10 cellular contexts compared by ENCODE assay signal in the genomic region with DNA sequence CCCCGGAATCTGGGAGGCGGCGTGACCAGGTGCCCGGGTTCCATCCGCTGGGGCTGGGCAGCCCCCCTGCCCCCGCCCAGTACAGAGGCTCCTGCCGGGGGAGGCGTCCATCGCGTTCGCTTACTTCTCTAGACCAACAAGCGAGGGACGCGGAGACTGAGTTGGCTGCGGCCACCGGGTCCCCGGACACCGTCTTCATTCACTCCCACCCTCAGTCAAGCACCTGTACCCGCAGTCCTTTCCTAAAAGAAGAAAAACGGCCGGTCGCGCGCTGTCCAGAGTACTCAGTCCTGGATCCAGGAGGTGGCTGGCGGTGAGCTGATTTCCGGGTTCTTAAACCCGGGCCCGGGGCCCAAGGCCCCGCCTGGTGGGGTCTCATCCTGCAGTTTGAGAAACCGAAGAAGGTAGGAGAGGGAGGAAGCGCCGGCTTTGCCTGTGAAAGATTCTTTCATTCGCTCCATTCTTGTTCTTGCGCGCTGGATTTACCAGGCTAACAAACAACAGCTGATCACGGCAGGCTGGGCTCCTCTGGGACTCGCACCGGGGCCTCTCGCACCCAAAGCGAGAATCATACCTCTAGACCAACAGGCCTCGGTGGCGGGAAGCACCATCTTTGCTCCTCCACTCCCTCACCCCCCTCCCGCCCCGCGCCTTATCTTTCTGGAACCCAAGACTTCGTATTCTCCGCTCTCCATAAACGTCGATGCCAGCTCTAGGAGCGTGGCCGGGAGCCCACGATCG. TPM values are rescaled to one million over a fixed set of nuclear protein-coding genes. Genes with fewer than 3 reads are reported as not detected.
DNase-seq lines count a peak whose midpoint lies in the region; ATAC-seq, FAIRE-seq and TF ChIP-seq lines count a peak whose summit lies in the region.
"Had no signal": no experiment of that assay in that cellular context is flagged by ENCODE, and none has a peak within 500 bp of the region (broad histone marks: within the 10 kb centered on the region; RNA-seq: fewer than 3 reads in every experiment).

No MANE protein-coding gene starts in this region.

- no peak for DNase-seq in GM12892 (ENCODE audit: insufficient read length)
- DNase-seq in PC-3 = no peak
- peak in 1 of 2 experiments; percentile 77 for DNase-seq in H1 (ENCODE audit: low read depth in 1 of 2, low spot score in 2 of 2)
- DNase-seq in trophoblast cell = no peak
- no peak for DNase-seq in hippocampal formation (lab: John Stamatoyannopoulos, UW)
- DNase-seq in OCI-M2 (lab: John Stamatoyannopoulos, UW; ENCODE audit: unreplicated experiment) = no peak
- DNase-seq in middle frontal gyrus (ENCODE audit: extremely low spot score, low spot score) = no peak
- DNase-seq in NCI-H1105 treated with DMSO at 0.1 percent for 48 hours (lab: John Stamatoyannopoulos, UW) = no peak

- no peak overlapping the region for H3K4ac ChIP-seq in H1 (replicated peaks; ENCODE audit: insufficient read length, low read depth, low read length)
- no peak overlapping the region for H3K4ac ChIP-seq in trophoblast cell (ENCODE audit: low read depth, low read length)

- no peak for TF ChIP-seq RAD21 in H1 (IDR thresholded peaks at IDR 0.05 in 1 of 2, conservative IDR thresholded peaks at IDR 0.05 in 1 of 2; ENCODE audit: low read depth in 2 of 2, low read length in 2 of 2)

- peak overlapping the region; percentile 68 for H3K4me2 ChIP-seq in PC-3 (ENCODE audit: low read length)
- H3K4me2 ChIP-seq in H1 (ENCODE audit: insufficient read depth in 1 of 2, low read depth in 2 of 2, low read length in 2 of 2) = peak overlapping the region; percentile 85 to 98
- H3K4me2 ChIP-seq in trophoblast cell (ENCODE audit: low read length) = peak overlapping the region; percentile 43

- no peak overlapping the region for H2BK120ac ChIP-seq in H1 (replicated peaks; ENCODE audit: low read depth, low read length)
- no peak overlapping the region for H2BK120ac ChIP-seq in trophoblast cell (ENCODE audit: insufficient read depth, low read length, poor library complexity)

- peaks cover 26% of the 10 kb centered on the region; the same call in 1 of the 2 replicates for H3K23me2 ChIP-seq in H1 (ENCODE audit: low read depth, low read length)

- TF ChIP-seq CTCF in PC-3 (conservative IDR thresholded peaks at IDR 0.05; ENCODE audit: low read depth, low read length) (no peak), H1 (IDR thresholded peaks at IDR 0.05; ENCODE audit: control extremely low read depth in 1 of 3, insufficient read depth in 1 of 3, low read depth in 1 of 3, low read length in 3 of 3) (no peak)

- 0 out of 2 replicates have a peak overlapping the region, but pooled peaks have one; percentile 60 for H2BK12ac ChIP-seq in H1 (ENCODE audit: low read depth, low read length)
- H2BK12ac ChIP-seq in trophoblast cell (ENCODE audit: low read length) = no peak overlapping the region

- no peaks in the 10 kb centered on the region for H3K9me2 ChIP-seq in PC-3 (replicated peaks; ENCODE audit: low read length)

- H4K20me1 ChIP-seq in PC-3 (ENCODE audit: low read length) = no peaks in the 10 kb centered on the region
- no peaks in the 10 kb centered on the region for H4K20me1 ChIP-seq in H1 (replicated peaks in 1 of 2; ENCODE audit: control insufficient read depth in 1 of 2, insufficient read depth in 2 of 2, low read length in 2 of 2)

- H3K4me3 ChIP-seq in PC-3 (ENCODE audit: low read length) (0 out of 2 replicates have a peak overlapping the region, but pooled peaks have one; percentile 35), H1 (ENCODE audit: extremely low read depth in 1 of 4, insufficient read depth in 2 of 4, low read depth in 3 of 4, low read length in 4 of 4) (peak overlapping the region; percentile 44 to 65 (median 56)), trophoblast cell (ENCODE audit: low read depth, low read length) (no peak overlapping the region)

- intact Hi-C loops in PC-3 (cut with micrococcal nuclease) = no loop called here

- H3K18ac ChIP-seq in H1 (ENCODE audit: extremely low read depth, low read length) (peak overlapping the region; percentile 87), trophoblast cell (ENCODE audit: low read length) (no peak overlapping the region)

- no peak overlapping the region for H4K5ac ChIP-seq in H1 (ENCODE audit: insufficient read length, low read depth, low read length)

- no peak overlapping the region for H3K23ac ChIP-seq in H1 (ENCODE audit: insufficient read length)
- no peak overlapping the region for H3K23ac ChIP-seq in trophoblast cell (ENCODE audit: low read length)

- WGBS in H1 (ENCODE audit: extremely low coverage in 1 of 2, insufficient coverage in 1 of 2, insufficient read length in 1 of 2, insufficient replicate concordance in 2 of 2, low coverage in 1 of 2, low lambda C conversion rate in 2 of 2, missing lambda C conversion rate in 1 of 2), 2 experiments = 5% methylated on average over 40 of the region's 53 CpGs; no CpG with 5 or more reads in 1 of the 2 experiments
- WGBS in trophoblast cell (ENCODE audit: extremely low coverage, insufficient coverage, insufficient read length) = no CpG with 5 or more reads among the region's 53 CpGs

- H2BK5ac ChIP-seq in H1 (ENCODE audit: low read depth, low read length) (peak overlapping the region; percentile 52; the same call in 1 of the 2 replicates), trophoblast cell (ENCODE audit: low read depth, low read length, poor library complexity) (no peak overlapping the region)

- peak; percentile 76 for FAIRE-seq in GM12892 (lab: Jason Lieb, UNC)
- no peak for FAIRE-seq in H1 (lab: Jason Lieb, UNC)

- H3K79me1 ChIP-seq in H1 (ENCODE audit: low read depth, low read length) = no peaks in the 10 kb centered on the region
- no peaks in the 10 kb centered on the region for H3K79me1 ChIP-seq in trophoblast cell (ENCODE audit: low read length)

- no peaks in the 10 kb centered on the region for H3K36me3 ChIP-seq in PC-3 (ENCODE audit: low read depth, low read length)
- no peaks in the 10 kb centered on the region for H3K36me3 ChIP-seq in H1 (ENCODE audit: control insufficient read depth in 2 of 4, insufficient read depth in 4 of 4, low read length in 3 of 4)
- no peaks in the 10 kb centered on the region for H3K36me3 ChIP-seq in trophoblast cell (ENCODE audit: control insufficient read depth in 1 of 2, insufficient read depth in 2 of 2, low read length in 2 of 2)

- POLR2A ChIA-PET in PC-3 (lab: Charles Lee; ENCODE audit: unreplicated experiment) = no interaction called here
- POLR2A ChIA-PET in H1 (lab: Charles Lee; ENCODE audit: partially characterized antibody) = interaction anchor here (0.7 to 5.1 kb wide), 15 partner anchors 9 to 146 kb away, joined by 3 to 28 read pairs (median 5); a partner anchor contains a TSS

- H4K8ac ChIP-seq in H1 (ENCODE audit: extremely low read depth, insufficient read depth, low read length) = peak overlapping the region; percentile 63; the same call in 1 of the 2 replicates
- H4K8ac ChIP-seq in trophoblast cell (ENCODE audit: low read depth, low read length) = no peak overlapping the region

- peak overlapping the region; percentile 34; the same call in 1 of the 2 replicates for H2AFZ ChIP-seq in PC-3 (ENCODE audit: low read length)
- peak overlapping the region; percentile 86; the same call in 1 of the 2 replicates for H2AFZ ChIP-seq in H1 (ENCODE audit: low read length)
- H2AFZ ChIP-seq in trophoblast cell (ENCODE audit: insufficient read depth, low read length, poor library complexity) = no peak overlapping the region

- H3K9me3 ChIP-seq in PC-3 (ENCODE audit: low read length) = no peaks in the 10 kb centered on the region
- peaks cover under 1 to 3% of the 10 kb centered on the region in 2 experiments; a peak in 2 of 4 replicates for H3K9me3 ChIP-seq in H1 (ENCODE audit: insufficient read depth in 2 of 2, low read depth in 1 of 2, low read length in 1 of 2)
- H3K9me3 ChIP-seq in trophoblast cell (ENCODE audit: insufficient read depth, low read depth, low read length) = peaks cover 3% of the 10 kb centered on the region

- no peak overlapping the region for H3K9ac ChIP-seq in PC-3 (ENCODE audit: low read length)
- H3K9ac ChIP-seq in H1 (replicated peaks in 1 of 4; ENCODE audit: extremely low read depth in 1 of 4, low read depth in 3 of 4, low read length in 3 of 4) = peak overlapping the region in 1 of 4 experiments; percentile 25; a peak in 2 of 7 replicates
- no peak overlapping the region for H3K9ac ChIP-seq in trophoblast cell (ENCODE audit: low read length)

- peak; percentile 26 for ATAC-seq in PC-3

- no TSS peak for BruUV-seq in PC-3 (replicated peaks; lab: Mats Ljungman, UMichigan)

- CTCF ChIA-PET in PC-3 (lab: Charles Lee) = interaction anchor here (0.6 to 0.7 kb wide), 3 partner anchors 41 to 142 kb away, joined by 3 to 5 read pairs (median 4); no protein-coding TSS in a partner anchor
- CTCF ChIA-PET in H1 (lab: Charles Lee; ENCODE audit: partially characterized antibody) = interaction anchor here (1.1 to 5.6 kb wide), 8 partner anchors 13 to 296 kb away, joined by 3 to 36 read pairs (median 12); no protein-coding TSS in a partner anchor

- H3K14ac ChIP-seq in H1 (ENCODE audit: insufficient read length) = no peak overlapping the region
- H3K14ac ChIP-seq in trophoblast cell (ENCODE audit: low read length) = no peak overlapping the region

- H3K4me1 ChIP-seq in PC-3 (ENCODE audit: insufficient read depth, low read length) (peaks cover 4% of the 10 kb centered on the region; the same call in 1 of the 2 replicates), H1 (replicated peaks in 1 of 4; ENCODE audit: control insufficient read depth in 3 of 4, insufficient read depth in 4 of 4, low read length in 3 of 4) (peaks cover 0 to 10% (median 6%) of the 10 kb centered on the region in 4 experiments; a peak in 5 of 7 replicates), trophoblast cell (ENCODE audit: control insufficient read depth in 1 of 2, insufficient read depth in 2 of 2, low read length in 2 of 2) (peaks cover 4 to 14% of the 10 kb centered on the region in 2 experiments)

- no peak overlapping the region for H3K56ac ChIP-seq in H1 (replicated peaks; ENCODE audit: insufficient read length, low read depth, low read length)

- H3K79me2 ChIP-seq in PC-3 (ENCODE audit: low read length) = no peaks in the 10 kb centered on the region
- H3K79me2 ChIP-seq in H1 (ENCODE audit: control insufficient read depth in 1 of 2, insufficient read depth in 2 of 2, low read length in 2 of 2) = no peaks in the 10 kb centered on the region
- H3K79me2 ChIP-seq in trophoblast cell (ENCODE audit: control insufficient read depth, insufficient read depth, low read length, poor library complexity) = no peaks in the 10 kb centered on the region

- H3F3A ChIP-seq in PC-3 (ENCODE audit: low read length, unreplicated experiment) = no peaks in the 10 kb centered on the region

- H2AK5ac ChIP-seq in H1 (ENCODE audit: low read depth, low read length) (no peak overlapping the region), trophoblast cell (ENCODE audit: low read length) (no peak overlapping the region)

- H3K27me3 ChIP-seq in PC-3 (ENCODE audit: low read length) (peaks cover 20% of the 10 kb centered on the region), H1 (replicated peaks in 1 of 4; ENCODE audit: control insufficient read depth in 3 of 4, extremely low read depth in 1 of 4, insufficient read depth in 3 of 4, low read length in 3 of 4) (peaks cover 0 to 25% (median 16%) of the 10 kb centered on the region in 4 experiments; a peak in 5 of 7 replicates), trophoblast cell (ENCODE audit: insufficient read depth, low read length) (peaks cover 34% of the 10 kb centered on the region)

- H4K12ac ChIP-seq in trophoblast cell (ENCODE audit: low read depth, low read length) = no peak overlapping the region

- H3K27ac ChIP-seq in PC-3 (ENCODE audit: low read length) (no peak overlapping the region), H1 (ENCODE audit: low read depth, low read length) (no peak overlapping the region), trophoblast cell (ENCODE audit: low read depth, low read length) (no peak overlapping the region)

- peak overlapping the region; percentile 86 for H4K91ac ChIP-seq in H1 (replicated peaks; ENCODE audit: insufficient read length, low read length)
- H4K91ac ChIP-seq in trophoblast cell (ENCODE audit: low read depth, low read length) = no peak overlapping the region

- H2BK20ac ChIP-seq in H1 (ENCODE audit: low read length) = peak overlapping the region; percentile 80; the same call in 1 of the 2 replicates

- no peak for TF ChIP-seq EP300 in H1 (IDR thresholded peaks at IDR 0.05; ENCODE audit: borderline replicate concordance in 1 of 2, low read depth in 2 of 2, low read length in 2 of 2)

- TF ChIP-seq POLR2A in GM12892 (IDR thresholded peaks at IDR 0.05; ENCODE audit: low read depth, low read length) = no peak
- TF ChIP-seq POLR2A in H1 (IDR thresholded peaks at IDR 0.05; ENCODE audit: control extremely low read depth in 1 of 2, low read depth in 2 of 2, low read length in 2 of 2) = no peak

- no peak overlapping the region for H2BK15ac ChIP-seq in H1 (ENCODE audit: low read length)

RNA-seq across cellular contexts. Expression of a gene that starts 17.4 kb away (rescaled TPM):
- not detected for polyA plus RNA-seq in GM12892 (2012; ENCODE audit: missing spikeins)
- not detected in 2 replicates for total RNA-seq in PC-3 (2014; rRNA removed)
- total RNA-seq in H1 (2021; fragmentation: NEBNext Ultra II Directional; extraction: Animal tissue kit (Norgen Biotek cat#: 25700)) = 0.48 and 0.52 TPM in 2 replicates
- polyA plus RNA-seq in H1 (2011; rRNA removed) = 0.93 and 1.2 TPM in 2 replicates
- 0.40 TPM for polyA plus RNA-seq in H1 (2011; cell fraction: cytosol; rRNA removed)
- polyA plus RNA-seq in H1 (2011; cell fraction: nucleus; rRNA removed) = 0.87 TPM
- polyA plus RNA-seq in H1 (2012, experiment 1 of 2) = 0.40 to 0.48 TPM (median 0.42 TPM) in 3 of 4 replicates, not detected in the other
- not detected for polyA plus RNA-seq in H1 (2012, experiment 2 of 2)
- 0.41 TPM for polyA plus RNA-seq in H1 (2013, experiment 1 of 2)
- 0.35 TPM for polyA plus RNA-seq in H1 (2013, experiment 2 of 2)
- polyA minus RNA-seq in H1 (2011; rRNA and poly(A)+ RNA removed) = 0.82 and 2.6 TPM in 2 replicates
- not detected for polyA minus RNA-seq in H1 (2011; cell fraction: cytosol; rRNA and poly(A)+ RNA removed)
- polyA minus RNA-seq in H1 (2011; cell fraction: nucleus; rRNA and poly(A)+ RNA removed) = not detected
- polyA plus RNA-seq in trophoblast cell (2013) = 0.06 TPM in 1 of 2 replicates, not detected in the other
- total RNA-seq: mononuclear cell, subcutaneous adipose tissue had no signal

RNA-seq across cellular contexts. Expression of a gene that starts 35.8 kb away (rescaled TPM):
- 1.6 TPM for polyA plus RNA-seq in GM12892 (2012; ENCODE audit: missing spikeins)
- 3.6 and 9.6 TPM in 2 replicates for total RNA-seq in PC-3 (2014; rRNA removed)
- 6.9 and 7.3 TPM in 2 replicates for total RNA-seq in H1 (2021; fragmentation: NEBNext Ultra II Directional; extraction: Animal tissue kit (Norgen Biotek cat#: 25700))
- polyA plus RNA-seq in H1 (2011; rRNA removed) = 1.6 and 3.8 TPM in 2 replicates
- 1.6 TPM for polyA plus RNA-seq in H1 (2011; cell fraction: cytosol; rRNA removed)
- polyA plus RNA-seq in H1 (2011; cell fraction: nucleus; rRNA removed) = 3.9 TPM
- polyA plus RNA-seq in H1 (2012, experiment 1 of 2) = 6.0 to 8.4 TPM (median 8.4 TPM) in 4 replicates
- polyA plus RNA-seq in H1 (2012, experiment 2 of 2) = 7.1 TPM
- polyA plus RNA-seq in H1 (2013, experiment 1 of 2) = 6.2 TPM
- 6.1 TPM for polyA plus RNA-seq in H1 (2013, experiment 2 of 2)
- polyA minus RNA-seq in H1 (2011; rRNA and poly(A)+ RNA removed) = 1.2 and 1.4 TPM in 2 replicates
- polyA minus RNA-seq in H1 (2011; cell fraction: cytosol; rRNA and poly(A)+ RNA removed) = 4.2 TPM
- 3.9 TPM for polyA minus RNA-seq in H1 (2011; cell fraction: nucleus; rRNA and poly(A)+ RNA removed)
- 8.3 and 8.5 TPM in 2 replicates for polyA plus RNA-seq in trophoblast cell (2013)

RNA-seq across cellular contexts. Expression of a gene that starts 58.2 kb away (rescaled TPM):
- polyA plus RNA-seq in GM12892 (2012; ENCODE audit: missing spikeins) = not detected
- total RNA-seq in PC-3 (2014; rRNA removed) = 19.0 and 27.0 TPM in 2 replicates
- total RNA-seq in H1 (2021; fragmentation: NEBNext Ultra II Directional; extraction: Animal tissue kit (Norgen Biotek cat#: 25700)) = 17.0 and 19.1 TPM in 2 replicates
- polyA plus RNA-seq in H1 (2011; rRNA removed) = 19.9 and 28.5 TPM in 2 replicates
- 26.2 TPM for polyA plus RNA-seq in H1 (2011; cell fraction: cytosol; rRNA removed)
- polyA plus RNA-seq in H1 (2011; cell fraction: nucleus; rRNA removed) = 23.3 TPM
- polyA plus RNA-seq in H1 (2012, experiment 1 of 2) = 10.8 to 18.0 TPM (median 16.3 TPM) in 4 replicates
- 13.8 TPM for polyA plus RNA-seq in H1 (2012, experiment 2 of 2)
- polyA plus RNA-seq in H1 (2013, experiment 1 of 2) = 9.9 TPM
- polyA plus RNA-seq in H1 (2013, experiment 2 of 2) = 10.4 TPM
- polyA minus RNA-seq in H1 (2011; rRNA and poly(A)+ RNA removed) = 4.6 and 7.3 TPM in 2 replicates
- polyA minus RNA-seq in H1 (2011; cell fraction: cytosol; rRNA and poly(A)+ RNA removed) = 15.5 TPM
- 9.2 TPM for polyA minus RNA-seq in H1 (2011; cell fraction: nucleus; rRNA and poly(A)+ RNA removed)
- polyA plus RNA-seq in trophoblast cell (2013) = 8.4 and 8.7 TPM in 2 replicates
